ENCODE assay signal across 2 cellular contexts in the genomic region with DNA sequence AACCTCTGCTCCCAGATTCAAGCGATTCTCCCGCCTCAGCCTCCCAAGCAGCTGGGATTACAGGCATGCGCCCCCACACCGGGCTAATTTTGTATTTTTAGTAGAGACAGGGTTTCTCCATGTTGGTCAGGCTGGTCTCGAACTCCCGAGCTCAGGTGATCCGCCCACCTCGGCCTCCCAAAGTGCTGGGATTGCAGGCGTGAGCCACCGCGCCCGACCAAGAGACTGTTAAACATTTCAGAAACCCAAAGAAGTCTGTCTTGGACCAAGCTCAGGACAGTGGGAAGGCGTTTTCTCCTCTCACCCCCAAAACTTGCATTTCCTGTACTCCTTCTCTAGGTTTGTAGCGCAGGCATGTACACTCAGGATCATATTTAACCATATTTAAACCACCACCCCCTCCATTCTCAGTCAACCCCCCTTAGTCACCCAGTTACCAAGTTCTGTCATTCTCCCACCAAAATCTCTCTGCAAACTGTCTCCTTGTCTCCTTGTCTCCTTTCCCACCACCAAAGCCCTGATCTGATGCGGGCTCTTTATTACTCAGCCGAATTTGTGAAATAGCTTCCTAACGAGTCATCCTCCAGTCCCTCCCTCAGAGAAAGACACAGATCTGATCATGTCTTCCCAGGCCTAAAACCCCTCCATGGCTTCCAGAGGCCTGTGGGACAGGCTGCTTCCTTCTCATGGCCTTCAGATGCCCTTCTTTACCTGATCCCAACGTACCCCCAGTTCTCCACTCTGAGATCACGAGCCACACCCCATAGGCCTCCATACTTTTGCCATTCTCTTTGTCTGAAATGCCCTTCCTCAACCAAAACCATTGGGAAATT.
A peak's percentile ranks its signal among the peaks of the same experiment; 100 is the strongest.
TF ChIP-seq lines count a peak whose summit lies in the region.

No MANE protein-coding gene starts in this region.

TF ChIP-seq in IMR-90, 13 proteins besides CTCF, POLR2A, EP300 and RAD21:
- TF ChIP-seq RCOR1 (IDR thresholded peaks at IDR 0.05; ENCODE audit: insufficient replicate concordance, low read length): no peak
- TF ChIP-seq FOS (IDR thresholded peaks at IDR 0.05; ENCODE audit: low read depth, low read length): peak; percentile 74
- 0 out of 2 replicates have a peak, but pooled peaks have one; percentile 23 for TF ChIP-seq CEBPB (IDR thresholded peaks at IDR 0.05; ENCODE audit: low read depth, low read length)
- 0 out of 2 replicates have a peak, but pooled peaks have one; percentile 9 for TF ChIP-seq BHLHE40 (IDR thresholded peaks at IDR 0.05; ENCODE audit: low read depth, low read length)
- TF ChIP-seq NFE2L2 (IDR thresholded peaks at IDR 0.05; ENCODE audit: low read depth, low read length): no peak

TF ChIP-seq in K562, 482 proteins besides CTCF, POLR2A, EP300 and RAD21 (continues in another document):
- peak; percentile 39 for TF ChIP-seq TAF1 (IDR thresholded peaks at IDR 0.05; ENCODE audit: control insufficient read depth, extremely low read depth, insufficient read depth, low read length, severe bottlenecking)
- TF ChIP-seq EHMT2 (IDR thresholded peaks at IDR 0.05): peak; percentile 23; the same call in 1 of the 2 replicates
- peak; percentile 68 for TF ChIP-seq SMARCC2 (IDR thresholded peaks at IDR 0.05; ENCODE audit: low read depth)
- TF ChIP-seq MEF2D (tag; conservative IDR thresholded peaks at IDR 0.05; ENCODE audit: low read depth): peak; percentile 59; the same call in 1 of the 2 replicates
- TF ChIP-seq RBFOX2 (IDR thresholded peaks at IDR 0.05; ENCODE audit: low read depth, low read length): 0 out of 2 replicates have a peak, but pooled peaks have one; percentile 13
- peak; percentile 53; the same call in 1 of the 2 replicates for TF ChIP-seq JUN (IDR thresholded peaks at IDR 0.05; ENCODE audit: borderline replicate concordance, low read depth, low read length)
- TF ChIP-seq JUN (CRISPR knock-in tag; IDR thresholded peaks at IDR 0.05; ENCODE audit: borderline replicate concordance): no peak
- peak; percentile 22; the same call in 1 of the 2 replicates for TF ChIP-seq MAFG (tag; conservative IDR thresholded peaks at IDR 0.05)
- TF ChIP-seq SMARCA5 (IDR thresholded peaks at IDR 0.05): peak; percentile 9; the same call in 1 of the 2 replicates
- TF ChIP-seq, protein P1, sequence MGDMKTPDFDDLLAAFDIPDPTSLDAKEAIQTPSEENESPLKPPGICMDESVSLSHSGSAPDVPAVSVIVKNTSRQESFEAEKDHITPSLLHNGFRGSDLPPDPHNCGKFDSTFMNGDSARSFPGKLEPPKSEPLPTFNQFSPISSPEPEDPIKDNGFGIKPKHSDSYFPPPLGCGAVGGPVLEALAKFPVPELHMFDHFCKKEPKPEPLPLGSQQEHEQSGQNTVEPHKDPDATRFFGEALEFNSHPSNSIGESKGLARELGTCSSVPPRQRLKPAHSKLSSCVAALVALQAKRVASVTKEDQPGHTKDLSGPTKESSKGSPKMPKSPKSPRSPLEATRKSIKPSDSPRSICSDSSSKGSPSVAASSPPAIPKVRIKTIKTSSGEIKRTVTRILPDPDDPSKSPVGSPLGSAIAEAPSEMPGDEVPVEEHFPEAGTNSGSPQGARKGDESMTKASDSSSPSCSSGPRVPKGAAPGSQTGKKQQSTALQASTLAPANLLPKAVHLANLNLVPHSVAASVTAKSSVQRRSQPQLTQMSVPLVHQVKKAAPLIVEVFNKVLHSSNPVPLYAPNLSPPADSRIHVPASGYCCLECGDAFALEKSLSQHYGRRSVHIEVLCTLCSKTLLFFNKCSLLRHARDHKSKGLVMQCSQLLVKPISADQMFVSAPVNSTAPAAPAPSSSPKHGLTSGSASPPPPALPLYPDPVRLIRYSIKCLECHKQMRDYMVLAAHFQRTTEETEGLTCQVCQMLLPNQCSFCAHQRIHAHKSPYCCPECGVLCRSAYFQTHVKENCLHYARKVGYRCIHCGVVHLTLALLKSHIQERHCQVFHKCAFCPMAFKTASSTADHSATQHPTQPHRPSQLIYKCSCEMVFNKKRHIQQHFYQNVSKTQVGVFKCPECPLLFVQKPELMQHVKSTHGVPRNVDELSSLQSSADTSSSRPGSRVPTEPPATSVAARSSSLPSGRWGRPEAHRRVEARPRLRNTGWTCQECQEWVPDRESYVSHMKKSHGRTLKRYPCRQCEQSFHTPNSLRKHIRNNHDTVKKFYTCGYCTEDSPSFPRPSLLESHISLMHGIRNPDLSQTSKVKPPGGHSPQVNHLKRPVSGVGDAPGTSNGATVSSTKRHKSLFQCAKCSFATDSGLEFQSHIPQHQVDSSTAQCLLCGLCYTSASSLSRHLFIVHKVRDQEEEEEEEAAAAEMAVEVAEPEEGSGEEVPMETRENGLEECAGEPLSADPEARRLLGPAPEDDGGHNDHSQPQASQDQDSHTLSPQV (IDR thresholded peaks at IDR 0.05): peak; percentile 88
- TF ChIP-seq NFRKB (IDR thresholded peaks at IDR 0.05; ENCODE audit: low read depth): peak; percentile 80
- peak; percentile 30; the same call in 1 of the 2 replicates for TF ChIP-seq ZBTB2 (IDR thresholded peaks at IDR 0.05)
- TF ChIP-seq CREM (IDR thresholded peaks at IDR 0.05; ENCODE audit: low read depth): 0 out of 2 replicates have a peak, but pooled peaks have one; percentile 34
- no peak for TF ChIP-seq SNRNP70 (optimal IDR thresholded peaks at IDR 0.05; ENCODE audit: low read depth, low read length)
- TF ChIP-seq, protein P2, sequence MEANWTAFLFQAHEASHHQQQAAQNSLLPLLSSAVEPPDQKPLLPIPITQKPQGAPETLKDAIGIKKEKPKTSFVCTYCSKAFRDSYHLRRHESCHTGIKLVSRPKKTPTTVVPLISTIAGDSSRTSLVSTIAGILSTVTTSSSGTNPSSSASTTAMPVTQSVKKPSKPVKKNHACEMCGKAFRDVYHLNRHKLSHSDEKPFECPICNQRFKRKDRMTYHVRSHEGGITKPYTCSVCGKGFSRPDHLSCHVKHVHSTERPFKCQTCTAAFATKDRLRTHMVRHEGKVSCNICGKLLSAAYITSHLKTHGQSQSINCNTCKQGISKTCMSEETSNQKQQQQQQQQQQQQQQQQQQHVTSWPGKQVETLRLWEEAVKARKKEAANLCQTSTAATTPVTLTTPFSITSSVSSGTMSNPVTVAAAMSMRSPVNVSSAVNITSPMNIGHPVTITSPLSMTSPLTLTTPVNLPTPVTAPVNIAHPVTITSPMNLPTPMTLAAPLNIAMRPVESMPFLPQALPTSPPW (CRISPR knock-in tag; IDR thresholded peaks at IDR 0.05): peak; percentile 56
- TF ChIP-seq FOSL1 (tag; conservative IDR thresholded peaks at IDR 0.05): peak; percentile 93
- TF ChIP-seq DPF2 (IDR thresholded peaks at IDR 0.05): peak; percentile 90
- TF ChIP-seq TEAD1 (CRISPR knock-in tag; IDR thresholded peaks at IDR 0.05): peak in 1 of 2 experiments; percentile 66; a peak in 1 of 4 replicates
- TF ChIP-seq SP2 (IDR thresholded peaks at IDR 0.05; ENCODE audit: extremely low read depth, low read depth, low read length, poor library complexity, severe bottlenecking): no peak
- TF ChIP-seq SMARCA4 (IDR thresholded peaks at IDR 0.05): peak; percentile 74
- TF ChIP-seq, protein P3, sequence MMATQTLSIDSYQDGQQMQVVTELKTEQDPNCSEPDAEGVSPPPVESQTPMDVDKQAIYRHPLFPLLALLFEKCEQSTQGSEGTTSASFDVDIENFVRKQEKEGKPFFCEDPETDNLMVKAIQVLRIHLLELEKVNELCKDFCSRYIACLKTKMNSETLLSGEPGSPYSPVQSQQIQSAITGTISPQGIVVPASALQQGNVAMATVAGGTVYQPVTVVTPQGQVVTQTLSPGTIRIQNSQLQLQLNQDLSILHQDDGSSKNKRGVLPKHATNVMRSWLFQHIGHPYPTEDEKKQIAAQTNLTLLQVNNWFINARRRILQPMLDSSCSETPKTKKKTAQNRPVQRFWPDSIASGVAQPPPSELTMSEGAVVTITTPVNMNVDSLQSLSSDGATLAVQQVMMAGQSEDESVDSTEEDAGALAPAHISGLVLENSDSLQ (IDR thresholded peaks at IDR 0.05): peak; percentile 14; the same call in 1 of the 2 replicates
- TF ChIP-seq TAF9B (IDR thresholded peaks at IDR 0.05; ENCODE audit: partially characterized antibody): peak; percentile 43
- TF ChIP-seq TEAD4 (IDR thresholded peaks at IDR 0.05; ENCODE audit: low read length): peak; percentile 82
- no peak for TF ChIP-seq TEAD4 (CRISPR knock-in tag; IDR thresholded peaks at IDR 0.05; ENCODE audit: borderline replicate concordance)
- TF ChIP-seq TRIM24 (IDR thresholded peaks at IDR 0.05): 0 out of 4 replicates have a peak, but pooled peaks of 1 of the 2 experiments have one; percentile 31
- TF ChIP-seq ZNF212 (CRISPR knock-in tag; IDR thresholded peaks at IDR 0.05): no peak
- TF ChIP-seq, protein P4, sequence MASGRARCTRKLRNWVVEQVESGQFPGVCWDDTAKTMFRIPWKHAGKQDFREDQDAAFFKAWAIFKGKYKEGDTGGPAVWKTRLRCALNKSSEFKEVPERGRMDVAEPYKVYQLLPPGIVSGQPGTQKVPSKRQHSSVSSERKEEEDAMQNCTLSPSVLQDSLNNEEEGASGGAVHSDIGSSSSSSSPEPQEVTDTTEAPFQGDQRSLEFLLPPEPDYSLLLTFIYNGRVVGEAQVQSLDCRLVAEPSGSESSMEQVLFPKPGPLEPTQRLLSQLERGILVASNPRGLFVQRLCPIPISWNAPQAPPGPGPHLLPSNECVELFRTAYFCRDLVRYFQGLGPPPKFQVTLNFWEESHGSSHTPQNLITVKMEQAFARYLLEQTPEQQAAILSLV (tag; IDR thresholded peaks at IDR 0.05): peak; percentile 68; the same call in 1 of the 2 replicates
- TF ChIP-seq ZFX (CRISPR knock-in tag; IDR thresholded peaks at IDR 0.05): peak; percentile 61
- TF ChIP-seq CGGBP1 (CRISPR knock-in tag; IDR thresholded peaks at IDR 0.05): no peak
- TF ChIP-seq CBFA2T3 (IDR thresholded peaks at IDR 0.05): peak; percentile 20; the same call in 1 of the 2 replicates
- TF ChIP-seq PTRF (tag; IDR thresholded peaks at IDR 0.05): peak; percentile 56
- TF ChIP-seq YY1 (IDR thresholded peaks at IDR 0.05; ENCODE audit: borderline replicate concordance in 1 of 3, control insufficient read depth in 1 of 3, extremely low read depth in 1 of 3, insufficient read depth in 3 of 3, insufficient read length in 1 of 3, insufficient replicate concordance in 2 of 3, low read depth in 1 of 3, low read length in 2 of 3): peak in 1 of 3 experiments; percentile 54
- peak; percentile 17; the same call in 1 of the 2 replicates for TF ChIP-seq ZNF589 (CRISPR knock-in tag; IDR thresholded peaks at IDR 0.05; ENCODE audit: low read depth)
- peak; percentile 31; the same call in 1 of the 2 replicates for TF ChIP-seq MBD2 (IDR thresholded peaks at IDR 0.05; ENCODE audit: borderline replicate concordance, low read depth)
- peak; percentile 9 to 13; a peak in 1 of 4 replicates for TF ChIP-seq ARNT (IDR thresholded peaks at IDR 0.05)
- TF ChIP-seq ZNF311 (CRISPR knock-in tag; IDR thresholded peaks at IDR 0.05): no peak
- no peak for TF ChIP-seq C11orf30 (IDR thresholded peaks at IDR 0.05; ENCODE audit: low read depth)
- peak; percentile 87 for TF ChIP-seq ATF3 (IDR thresholded peaks at IDR 0.05)
- TF ChIP-seq ATF3 (CRISPR knock-in tag; conservative IDR thresholded peaks at IDR 0.05): no peak
- TF ChIP-seq, protein P5, sequence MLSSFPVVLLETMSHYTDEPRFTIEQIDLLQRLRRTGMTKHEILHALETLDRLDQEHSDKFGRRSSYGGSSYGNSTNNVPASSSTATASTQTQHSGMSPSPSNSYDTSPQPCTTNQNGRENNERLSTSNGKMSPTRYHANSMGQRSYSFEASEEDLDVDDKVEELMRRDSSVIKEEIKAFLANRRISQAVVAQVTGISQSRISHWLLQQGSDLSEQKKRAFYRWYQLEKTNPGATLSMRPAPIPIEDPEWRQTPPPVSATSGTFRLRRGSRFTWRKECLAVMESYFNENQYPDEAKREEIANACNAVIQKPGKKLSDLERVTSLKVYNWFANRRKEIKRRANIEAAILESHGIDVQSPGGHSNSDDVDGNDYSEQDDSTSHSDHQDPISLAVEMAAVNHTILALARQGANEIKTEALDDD (IDR thresholded peaks at IDR 0.05): peak; percentile 84
- peak; percentile 76 for TF ChIP-seq ARID1B (IDR thresholded peaks at IDR 0.05)
- TF ChIP-seq ZNF175 (CRISPR knock-in tag; IDR thresholded peaks at IDR 0.05; ENCODE audit: low read depth): peak; percentile 46; the same call in 1 of the 2 replicates
- TF ChIP-seq TEAD2 (tag; IDR thresholded peaks at IDR 0.05): no peak
- TF ChIP-seq CEBPG (CRISPR knock-in tag; IDR thresholded peaks at IDR 0.05): no peak
- TF ChIP-seq CEBPG (tag; conservative IDR thresholded peaks at IDR 0.05 in 1 of 2, IDR thresholded peaks at IDR 0.05 in 1 of 2): no peak
- TF ChIP-seq, protein P6, sequence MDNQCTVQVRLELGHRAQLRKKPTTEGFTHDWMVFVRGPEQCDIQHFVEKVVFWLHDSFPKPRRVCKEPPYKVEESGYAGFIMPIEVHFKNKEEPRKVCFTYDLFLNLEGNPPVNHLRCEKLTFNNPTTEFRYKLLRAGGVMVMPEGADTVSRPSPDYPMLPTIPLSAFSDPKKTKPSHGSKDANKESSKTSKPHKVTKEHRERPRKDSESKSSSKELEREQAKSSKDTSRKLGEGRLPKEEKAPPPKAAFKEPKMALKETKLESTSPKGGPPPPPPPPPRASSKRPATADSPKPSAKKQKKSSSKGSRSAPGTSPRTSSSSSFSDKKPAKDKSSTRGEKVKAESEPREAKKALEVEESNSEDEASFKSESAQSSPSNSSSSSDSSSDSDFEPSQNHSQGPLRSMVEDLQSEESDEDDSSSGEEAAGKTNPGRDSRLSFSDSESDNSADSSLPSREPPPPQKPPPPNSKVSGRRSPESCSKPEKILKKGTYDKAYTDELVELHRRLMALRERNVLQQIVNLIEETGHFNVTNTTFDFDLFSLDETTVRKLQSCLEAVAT (IDR thresholded peaks at IDR 0.05): peak in 1 of 2 experiments; percentile 11; a peak in 1 of 4 replicates
- peak; percentile 86 for TF ChIP-seq JUND (IDR thresholded peaks at IDR 0.05; ENCODE audit: borderline replicate concordance, low read depth, low read length)
- peak; percentile 66; the same call in 2 of the 3 replicates for TF ChIP-seq JUND (tag; IDR thresholded peaks at IDR 0.05; ENCODE audit: borderline replicate concordance, low read depth, low read length)
- TF ChIP-seq SLC30A9 (CRISPR knock-in tag; IDR thresholded peaks at IDR 0.05): no peak
- TF ChIP-seq ZNF644 (tag; IDR thresholded peaks at IDR 0.05; ENCODE audit: low read depth): 0 out of 2 replicates have a peak, but pooled peaks have one; percentile 26
